Comparison of ENCODE assay signal across 1 cellular context in the genomic region with DNA sequence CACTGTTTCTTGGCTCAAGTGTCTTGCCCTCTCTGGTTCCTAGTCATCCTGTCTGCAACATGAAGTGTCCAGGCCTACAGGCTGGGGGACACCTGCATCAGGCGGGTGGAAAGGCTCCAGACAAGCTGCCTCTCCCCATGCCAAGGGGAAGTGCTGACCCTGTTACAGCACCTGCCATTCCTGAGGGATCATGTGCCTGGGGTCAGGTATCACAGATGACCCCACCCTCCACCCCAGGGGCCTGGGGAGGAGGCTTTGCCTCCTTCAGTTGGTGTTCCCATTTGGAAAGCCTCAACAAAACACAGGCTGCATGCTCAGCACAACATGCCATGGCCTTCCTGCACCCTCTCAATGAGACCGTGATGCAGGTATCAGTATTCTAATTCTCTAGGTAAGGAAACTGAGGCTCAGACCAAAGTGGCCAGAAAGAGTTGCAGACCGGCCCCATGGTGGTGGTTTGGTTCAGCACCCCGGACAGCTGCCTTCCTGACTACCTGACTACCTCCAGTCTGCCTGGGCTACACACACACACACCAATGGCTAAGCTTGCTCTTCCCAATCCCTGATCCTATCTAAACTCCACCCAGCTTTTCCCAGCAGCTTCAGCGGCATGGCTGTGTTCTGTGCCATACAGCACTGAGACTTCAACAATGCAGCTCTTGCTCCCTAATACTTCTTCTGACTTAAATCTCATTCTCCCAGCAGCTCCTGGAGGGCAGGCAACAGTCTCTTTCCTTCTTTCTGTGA.
TF ChIP-seq lines count a peak whose summit lies in the region.

No MANE protein-coding gene starts in this region.

TF ChIP-seq in H1, 55 proteins besides CTCF, POLR2A, EP300 and RAD21 (continued from another document):
- TF ChIP-seq, protein P1, sequence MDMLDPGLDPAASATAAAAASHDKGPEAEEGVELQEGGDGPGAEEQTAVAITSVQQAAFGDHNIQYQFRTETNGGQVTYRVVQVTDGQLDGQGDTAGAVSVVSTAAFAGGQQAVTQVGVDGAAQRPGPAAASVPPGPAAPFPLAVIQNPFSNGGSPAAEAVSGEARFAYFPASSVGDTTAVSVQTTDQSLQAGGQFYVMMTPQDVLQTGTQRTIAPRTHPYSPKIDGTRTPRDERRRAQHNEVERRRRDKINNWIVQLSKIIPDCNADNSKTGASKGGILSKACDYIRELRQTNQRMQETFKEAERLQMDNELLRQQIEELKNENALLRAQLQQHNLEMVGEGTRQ (IDR thresholded peaks at IDR 0.05; ENCODE audit: low read length): no peak
- TF ChIP-seq SIN3A (conservative IDR thresholded peaks at IDR 0.05 in 1 of 2, IDR thresholded peaks at IDR 0.05 in 1 of 2; ENCODE audit: low read depth in 1 of 2, low read length in 2 of 2): peak; percentile 90 to 94
- peak; percentile 70 for TF ChIP-seq YY1 (IDR thresholded peaks at IDR 0.05; ENCODE audit: low read depth, low read length)
- peak in 1 of 2 experiments; percentile 37; a peak in 1 of 4 replicates for TF ChIP-seq HDAC2 (IDR thresholded peaks at IDR 0.05; ENCODE audit: borderline replicate concordance in 1 of 2, low read depth in 2 of 2, low read length in 2 of 2)
- TF ChIP-seq GABPA (IDR thresholded peaks at IDR 0.05; ENCODE audit: borderline replicate concordance, insufficient read depth, low read length): no peak; the same call in 1 of the 2 replicates
- no peak for TF ChIP-seq TCF12 (IDR thresholded peaks at IDR 0.05; ENCODE audit: low read depth, low read length)
- no peak for TF ChIP-seq CBX8 (IDR thresholded peaks at IDR 0.05; ENCODE audit: borderline replicate concordance, low read depth, low read length)
- TF ChIP-seq ZNF274 (IDR thresholded peaks at IDR 0.05; ENCODE audit: borderline replicate concordance, extremely low read depth, low read length): no peak
- no peak for TF ChIP-seq SRF (IDR thresholded peaks at IDR 0.05; ENCODE audit: low read depth, low read length)
- TF ChIP-seq SIRT6 (IDR thresholded peaks at IDR 0.05; ENCODE audit: low read length): no peak
- no peak for TF ChIP-seq SP4 (IDR thresholded peaks at IDR 0.05; ENCODE audit: low read length)
- TF ChIP-seq SP1 (IDR thresholded peaks at IDR 0.05; ENCODE audit: low read depth, low read length): peak; percentile 88
- TF ChIP-seq, protein P2, sequence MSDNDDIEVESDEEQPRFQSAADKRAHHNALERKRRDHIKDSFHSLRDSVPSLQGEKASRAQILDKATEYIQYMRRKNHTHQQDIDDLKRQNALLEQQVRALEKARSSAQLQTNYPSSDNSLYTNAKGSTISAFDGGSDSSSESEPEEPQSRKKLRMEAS (IDR thresholded peaks at IDR 0.05): peak; percentile 41; the same call in 1 of the 2 replicates
- no peak for TF ChIP-seq POLR2AphosphoS5 (IDR thresholded peaks at IDR 0.05; ENCODE audit: low read depth, low read length)
- TF ChIP-seq KDM1A (IDR thresholded peaks at IDR 0.05; ENCODE audit: borderline replicate concordance, low read length): 0 out of 2 replicates have a peak, but pooled peaks have one; percentile 11
- no peak for TF ChIP-seq BACH1 (IDR thresholded peaks at IDR 0.05; ENCODE audit: low read length)
- TF ChIP-seq CHD2 (IDR thresholded peaks at IDR 0.05; ENCODE audit: low read length): no peak
- TF ChIP-seq SUZ12 (IDR thresholded peaks at IDR 0.05; ENCODE audit: low read length): no peak
- TF ChIP-seq PHF8 (conservative IDR thresholded peaks at IDR 0.05; ENCODE audit: low read depth, low read length): no peak
- TF ChIP-seq BCL11A (IDR thresholded peaks at IDR 0.05; ENCODE audit: low read depth in 2 of 2, low read length in 2 of 2): no peak
- TF ChIP-seq KDM5A (IDR thresholded peaks at IDR 0.05; ENCODE audit: low read length): no peak
- TF ChIP-seq CREB1 (IDR thresholded peaks at IDR 0.05): no peak
- TF ChIP-seq NRF1 (IDR thresholded peaks at IDR 0.05; ENCODE audit: low read depth, low read length): no peak
- no peak for TF ChIP-seq NANOG (IDR thresholded peaks at IDR 0.05; ENCODE audit: insufficient read depth, low read depth, low read length, poor library complexity, severe bottlenecking)
- TF ChIP-seq TBP (IDR thresholded peaks at IDR 0.05; ENCODE audit: low read depth, low read length): no peak; the same call in 1 of the 2 replicates
- no peak for TF ChIP-seq HDAC6 (IDR thresholded peaks at IDR 0.05; ENCODE audit: low read depth, low read length)
- TF ChIP-seq TAF7 (optimal IDR thresholded peaks at IDR 0.05; ENCODE audit: borderline replicate concordance, low read depth, low read length): no peak
